In genomic region chr5:27516437-27516836, GRCh38 we compare ENCODE assay signal across 18 cellular contexts.
"Had no signal": no experiment of that assay in that cellular context is flagged by ENCODE, and none has a peak within 500 bp of the region (broad histone marks: within the 10 kb centered on the region; RNA-seq: fewer than 3 reads in every experiment).

No MANE protein-coding gene starts in this region.

- H3K36me3 ChIP-seq: ascending aorta, gastroesophageal sphincter, heart right ventricle, ovary, tibial artery had no signal

- H3K4me1 ChIP-seq: ascending aorta, gastroesophageal sphincter, heart right ventricle, psoas muscle, tibial artery had no signal

- ATAC-seq: activated CD4-positive, CD25-positive, alpha-beta regulatory T cell treated with anti-CD3 and anti-CD28 coated beads, Interleukin-2, amount 50 U/mL, for 24 hours; activated T-cell treated with anti-CD3 and anti-CD28 coated beads, Interleukin-2, amount 50 U/mL, for 4 hours; gastroesophageal sphincter; heart right ventricle; naive thymus-derived CD8-positive, alpha-beta T cell; psoas muscle; right cardiac atrium; stimulated activated naive CD8-positive, alpha-beta T cell treated with anti-CD3 and anti-CD28 coated beads, Interleukin-15, Interleukin-2, amounts not matched to agents 100 U/mL and 50 U/mL, for 24 hours had no signal

- H3K27ac ChIP-seq: ascending aorta, gastroesophageal sphincter, heart right ventricle, ovary, psoas muscle, skin epidermis, tibial artery had no signal

- H3K9me3 ChIP-seq: ascending aorta, ovary, psoas muscle, tibial artery had no signal

- H3K27me3 ChIP-seq: ascending aorta, gastroesophageal sphincter, heart right ventricle, ovary, tibial artery had no signal

- H3K4me3 ChIP-seq: ascending aorta, gastroesophageal sphincter, heart right ventricle, ovary, psoas muscle, skin epidermis, tibial artery had no signal

- DNase-seq: activated CD4-positive, alpha-beta T cell treated with anti-CD3 and anti-CD28 coated beads, Interleukin-2, amount 50 U/mL, for 1 hour; activated CD8-positive, alpha-beta memory T cell treated with anti-CD3 and anti-CD28 coated beads, Interleukin-2, amount 50 U/mL, for 4 hours; activated effector memory CD4-positive, alpha-beta T cell treated with Interleukin-2 at 50 U/mL for 16 hours; activated T-cell treated with anti-CD3 and anti-CD28 coated beads, Interleukin-2, amount 50 U/mL, for 4 hours; cortex of kidney; heart right ventricle; kidney glomerular epithelial cell; naive thymus-derived CD8-positive, alpha-beta T cell; ovary; psoas muscle; right cardiac atrium; stimulated activated naive CD8-positive, alpha-beta T cell treated with anti-CD3 and anti-CD28 coated beads, Interleukin-15, Interleukin-2, amounts not matched to agents 100 U/mL and 50 U/mL, for 24 hours; substantia nigra; tibial artery had no signal
